1 cellular context compared by ENCODE assay signal in genomic region chr11:118911113-118911879, GRCh38.
A peak's percentile ranks its signal among the peaks of the same experiment; 100 is the strongest.
TF ChIP-seq lines count a peak whose summit lies in the region.

No MANE protein-coding gene starts in this region.

TF ChIP-seq in HepG2, 621 proteins besides CTCF, POLR2A, EP300 and RAD21 (continued from another document and continues in another):
- no peak for TF ChIP-seq PRDM15 (CRISPR knock-in tag; IDR thresholded peaks at IDR 0.05)
- TF ChIP-seq RBM39 (IDR thresholded peaks at IDR 0.05; ENCODE audit: low read depth, low read length, poor library complexity, severe bottlenecking), result no peak
- TF ChIP-seq ZNF616 (CRISPR knock-in tag; IDR thresholded peaks at IDR 0.05; ENCODE audit: low read depth), result no peak
- TF ChIP-seq ATF1 (CRISPR knock-in tag; IDR thresholded peaks at IDR 0.05), result no peak
- no peak for TF ChIP-seq ZNF138 (CRISPR knock-in tag; IDR thresholded peaks at IDR 0.05; ENCODE audit: low read depth)
- no peak for TF ChIP-seq DNMT1 (CRISPR knock-in tag; IDR thresholded peaks at IDR 0.05)
- TF ChIP-seq JUND (CRISPR knock-in tag; IDR thresholded peaks at IDR 0.05), result no peak
- no peak for TF ChIP-seq ZSCAN22 (CRISPR knock-in tag; IDR thresholded peaks at IDR 0.05)
- TF ChIP-seq THAP7 (CRISPR knock-in tag; IDR thresholded peaks at IDR 0.05), result no peak
- TF ChIP-seq, protein P1, sequence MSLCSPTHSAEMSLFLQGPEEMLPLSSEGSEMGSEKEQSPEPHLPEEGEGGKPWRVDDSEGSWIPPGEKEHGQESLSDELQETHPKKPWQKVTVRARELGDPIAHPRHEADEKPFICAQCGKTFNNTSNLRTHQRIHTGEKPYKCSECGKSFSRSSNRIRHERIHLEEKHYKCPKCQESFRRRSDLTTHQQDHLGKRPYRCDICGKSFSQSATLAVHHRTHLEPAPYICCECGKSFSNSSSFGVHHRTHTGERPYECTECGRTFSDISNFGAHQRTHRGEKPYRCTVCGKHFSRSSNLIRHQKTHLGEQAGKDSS (CRISPR knock-in tag; IDR thresholded peaks at IDR 0.05; ENCODE audit: borderline replicate concordance, low read depth), result no peak
- TF ChIP-seq ZNF333 (CRISPR knock-in tag; IDR thresholded peaks at IDR 0.05; ENCODE audit: borderline replicate concordance), result no peak
- TF ChIP-seq MTF1 (CRISPR knock-in tag; IDR thresholded peaks at IDR 0.05), result no peak
- TF ChIP-seq, protein P2, sequence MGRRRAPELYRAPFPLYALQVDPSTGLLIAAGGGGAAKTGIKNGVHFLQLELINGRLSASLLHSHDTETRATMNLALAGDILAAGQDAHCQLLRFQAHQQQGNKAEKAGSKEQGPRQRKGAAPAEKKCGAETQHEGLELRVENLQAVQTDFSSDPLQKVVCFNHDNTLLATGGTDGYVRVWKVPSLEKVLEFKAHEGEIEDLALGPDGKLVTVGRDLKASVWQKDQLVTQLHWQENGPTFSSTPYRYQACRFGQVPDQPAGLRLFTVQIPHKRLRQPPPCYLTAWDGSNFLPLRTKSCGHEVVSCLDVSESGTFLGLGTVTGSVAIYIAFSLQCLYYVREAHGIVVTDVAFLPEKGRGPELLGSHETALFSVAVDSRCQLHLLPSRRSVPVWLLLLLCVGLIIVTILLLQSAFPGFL (CRISPR knock-in tag; IDR thresholded peaks at IDR 0.05), result no peak
- TF ChIP-seq PTBP1 (IDR thresholded peaks at IDR 0.05; ENCODE audit: low read depth, low read length, poor library complexity, severe bottlenecking), result no peak
- TF ChIP-seq SAP130 (CRISPR knock-in tag; IDR thresholded peaks at IDR 0.05; ENCODE audit: low read depth), result peak; percentile 52; the same call in 1 of the 2 replicates
- TF ChIP-seq ZNF678 (CRISPR knock-in tag; IDR thresholded peaks at IDR 0.05), result no peak
- TF ChIP-seq, protein P3, sequence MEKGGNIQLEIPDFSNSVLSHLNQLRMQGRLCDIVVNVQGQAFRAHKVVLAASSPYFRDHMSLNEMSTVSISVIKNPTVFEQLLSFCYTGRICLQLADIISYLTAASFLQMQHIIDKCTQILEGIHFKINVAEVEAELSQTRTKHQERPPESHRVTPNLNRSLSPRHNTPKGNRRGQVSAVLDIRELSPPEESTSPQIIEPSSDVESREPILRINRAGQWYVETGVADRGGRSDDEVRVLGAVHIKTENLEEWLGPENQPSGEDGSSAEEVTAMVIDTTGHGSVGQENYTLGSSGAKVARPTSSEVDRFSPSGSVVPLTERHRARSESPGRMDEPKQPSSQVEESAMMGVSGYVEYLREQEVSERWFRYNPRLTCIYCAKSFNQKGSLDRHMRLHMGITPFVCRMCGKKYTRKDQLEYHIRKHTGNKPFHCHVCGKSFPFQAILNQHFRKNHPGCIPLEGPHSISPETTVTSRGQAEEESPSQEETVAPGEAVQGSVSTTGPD (CRISPR knock-in tag; IDR thresholded peaks at IDR 0.05), result no peak
- 0 out of 2 replicates have a peak, but pooled peaks have one; percentile 34 for TF ChIP-seq KLF12 (CRISPR knock-in tag; IDR thresholded peaks at IDR 0.05; ENCODE audit: borderline replicate concordance)
- no peak for TF ChIP-seq NONO (IDR thresholded peaks at IDR 0.05)
- TF ChIP-seq NONO (CRISPR knock-in tag; conservative IDR thresholded peaks at IDR 0.05), result peak; percentile 68
- peak; percentile 54 for TF ChIP-seq GATAD2A (CRISPR knock-in tag; IDR thresholded peaks at IDR 0.05)
- no peak for TF ChIP-seq DR1 (CRISPR knock-in tag; IDR thresholded peaks at IDR 0.05)
- peak; percentile 14; the same call in 1 of the 2 replicates for TF ChIP-seq MXD4 (CRISPR knock-in tag; IDR thresholded peaks at IDR 0.05)
- TF ChIP-seq DDIT3 (CRISPR knock-in tag; IDR thresholded peaks at IDR 0.05), result no peak
- TF ChIP-seq GZF1 (CRISPR knock-in tag; IDR thresholded peaks at IDR 0.05), result no peak
- TF ChIP-seq HOXA5 (CRISPR knock-in tag; IDR thresholded peaks at IDR 0.05), result 0 out of 2 replicates have a peak, but pooled peaks have one; percentile 27
- TF ChIP-seq LCORL (IDR thresholded peaks at IDR 0.05), result no peak
- TF ChIP-seq LCORL (CRISPR knock-in tag; IDR thresholded peaks at IDR 0.05), result peak; percentile 77
- TF ChIP-seq PAX8 (CRISPR knock-in tag; IDR thresholded peaks at IDR 0.05; ENCODE audit: borderline replicate concordance), result no peak
- no peak for TF ChIP-seq ZNF530 (CRISPR knock-in tag; IDR thresholded peaks at IDR 0.05; ENCODE audit: low read depth)
- no peak; the same call in 1 of the 2 replicates for TF ChIP-seq ZSCAN29 (CRISPR knock-in tag; conservative IDR thresholded peaks at IDR 0.05)
- TF ChIP-seq SRSF1 (optimal IDR thresholded peaks at IDR 0.05; ENCODE audit: low read depth, low read length), result peak; percentile 24
- TF ChIP-seq ZBTB38 (CRISPR knock-in tag; IDR thresholded peaks at IDR 0.05), result no peak
- no peak for TF ChIP-seq ISX (CRISPR knock-in tag; conservative IDR thresholded peaks at IDR 0.05)
- TF ChIP-seq ZFAT (CRISPR knock-in tag; conservative IDR thresholded peaks at IDR 0.05), result no peak
- no peak for TF ChIP-seq TAF15 (IDR thresholded peaks at IDR 0.05; ENCODE audit: low read depth, low read length, poor library complexity, severe bottlenecking)
- TF ChIP-seq SKIL (CRISPR knock-in tag; IDR thresholded peaks at IDR 0.05; ENCODE audit: borderline replicate concordance), result peak; percentile 60; the same call in 1 of the 2 replicates
- no peak for TF ChIP-seq GLI4 (CRISPR knock-in tag; IDR thresholded peaks at IDR 0.05; ENCODE audit: borderline replicate concordance)
- no peak for TF ChIP-seq FOSL1 (CRISPR knock-in tag; IDR thresholded peaks at IDR 0.05; ENCODE audit: borderline replicate concordance)
- no peak for TF ChIP-seq GTF2F1 (IDR thresholded peaks at IDR 0.05; ENCODE audit: low read length)
- 0 out of 2 replicates have a peak, but pooled peaks have one; percentile 27 for TF ChIP-seq ZNF563 (CRISPR knock-in tag; IDR thresholded peaks at IDR 0.05)
- 0 out of 2 replicates have a peak, but pooled peaks have one; percentile 63 for TF ChIP-seq ZNF296 (CRISPR knock-in tag; conservative IDR thresholded peaks at IDR 0.05)
- TF ChIP-seq, protein P4, sequence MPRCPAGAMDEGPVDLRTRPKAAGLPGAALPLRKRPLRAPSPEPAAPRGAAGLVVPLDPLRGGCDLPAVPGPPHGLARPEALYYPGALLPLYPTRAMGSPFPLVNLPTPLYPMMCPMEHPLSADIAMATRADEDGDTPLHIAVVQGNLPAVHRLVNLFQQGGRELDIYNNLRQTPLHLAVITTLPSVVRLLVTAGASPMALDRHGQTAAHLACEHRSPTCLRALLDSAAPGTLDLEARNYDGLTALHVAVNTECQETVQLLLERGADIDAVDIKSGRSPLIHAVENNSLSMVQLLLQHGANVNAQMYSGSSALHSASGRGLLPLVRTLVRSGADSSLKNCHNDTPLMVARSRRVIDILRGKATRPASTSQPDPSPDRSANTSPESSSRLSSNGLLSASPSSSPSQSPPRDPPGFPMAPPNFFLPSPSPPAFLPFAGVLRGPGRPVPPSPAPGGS (CRISPR knock-in tag; IDR thresholded peaks at IDR 0.05), result 0 out of 2 replicates have a peak, but pooled peaks have one; percentile 20
- TF ChIP-seq, protein P5, sequence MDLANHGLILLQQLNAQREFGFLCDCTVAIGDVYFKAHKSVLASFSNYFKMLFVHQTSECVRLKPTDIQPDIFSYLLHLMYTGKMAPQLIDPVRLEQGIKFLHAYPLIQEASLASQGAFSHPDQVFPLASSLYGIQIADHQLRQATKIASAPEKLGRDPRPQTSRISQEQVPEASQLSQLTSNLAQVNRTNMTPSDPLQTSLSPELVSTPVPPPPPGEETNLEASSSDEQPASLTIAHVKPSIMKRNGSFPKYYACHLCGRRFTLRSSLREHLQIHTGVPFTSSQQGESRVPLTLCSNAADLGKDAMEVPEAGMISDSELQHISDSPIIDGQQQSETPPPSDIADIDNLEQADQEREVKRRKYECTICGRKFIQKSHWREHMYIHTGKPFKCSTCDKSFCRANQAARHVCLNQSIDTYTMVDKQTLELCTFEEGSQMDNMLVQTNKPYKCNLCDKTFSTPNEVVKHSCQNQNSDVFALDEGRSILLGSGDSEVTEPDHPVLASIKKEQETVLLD (CRISPR knock-in tag; IDR thresholded peaks at IDR 0.05; ENCODE audit: low read depth), result no peak
- TF ChIP-seq ZNF782 (CRISPR knock-in tag; IDR thresholded peaks at IDR 0.05; ENCODE audit: borderline replicate concordance), result peak; percentile 79; the same call in 1 of the 2 replicates
- no peak; the same call in none of the 2 replicates for TF ChIP-seq HDAC1 (CRISPR knock-in tag; IDR thresholded peaks at IDR 0.05)
- no peak for TF ChIP-seq FOXM1 (CRISPR knock-in tag; IDR thresholded peaks at IDR 0.05)
- no peak; the same call in 1 of the 2 replicates for TF ChIP-seq REL (CRISPR knock-in tag; conservative IDR thresholded peaks at IDR 0.05)
- no peak for TF ChIP-seq PHB2 (IDR thresholded peaks at IDR 0.05; ENCODE audit: partially characterized antibody)
- no peak for TF ChIP-seq ZSCAN5A (CRISPR knock-in tag; IDR thresholded peaks at IDR 0.05; ENCODE audit: borderline replicate concordance)
- TF ChIP-seq ZNF501 (CRISPR knock-in tag; IDR thresholded peaks at IDR 0.05), result no peak
- 0 out of 2 replicates have a peak, but pooled peaks have one; percentile 79 for TF ChIP-seq NCOA1 (CRISPR knock-in tag; IDR thresholded peaks at IDR 0.05)
- peak; percentile 74 for TF ChIP-seq ZNF605 (CRISPR knock-in tag; IDR thresholded peaks at IDR 0.05)
- 0 out of 2 replicates have a peak, but pooled peaks have one; percentile 29 for TF ChIP-seq RARG (CRISPR knock-in tag; IDR thresholded peaks at IDR 0.05; ENCODE audit: low read depth)
- TF ChIP-seq TCF7 (IDR thresholded peaks at IDR 0.05; ENCODE audit: low read depth), result no peak
- TF ChIP-seq ZNF446 (CRISPR knock-in tag; IDR thresholded peaks at IDR 0.05), result no peak
- no peak for TF ChIP-seq SMARCC2 (IDR thresholded peaks at IDR 0.05)
- TF ChIP-seq CENPX (CRISPR knock-in tag; IDR thresholded peaks at IDR 0.05), result no peak
- no peak; the same call in 1 of the 2 replicates for TF ChIP-seq ARNTL (CRISPR knock-in tag; IDR thresholded peaks at IDR 0.05)
- no peak for TF ChIP-seq E2F5 (CRISPR knock-in tag; conservative IDR thresholded peaks at IDR 0.05)
